ENCODE assay signal across 11 cellular contexts in genomic region chr6:112535816-112536215, GRCh38.
"Had no signal": no experiment of that assay in that cellular context is flagged by ENCODE, and none has a peak within 500 bp of the region (broad histone marks: within the 10 kb centered on the region; RNA-seq: fewer than 3 reads in every experiment).

No MANE protein-coding gene starts in this region.

- FAIRE-seq: H1, H54 had no signal

- ATAC-seq: GM23338, HCT116 had no signal

- H3K4me3 ChIP-seq: GM23248, GM23338, HAP-1 had no signal

- DNase-seq: GM23248, GOT3, H7, H9, HCEC 1CT, HFFc6 had no signal

- H2AFZ ChIP-seq: GM23248, GM23338 had no signal

- H3K27ac ChIP-seq: GM23248 had no signal

- H3K4me1 ChIP-seq: HAP-1 had no signal

- H3K36me3 ChIP-seq: HAP-1 had no signal

- H3K9me3 ChIP-seq: HAP-1 had no signal

- H3K9ac ChIP-seq: GM23248 had no signal

- H3K4me2 ChIP-seq: GM23338 had no signal
